17 cellular contexts compared by ENCODE assay signal in the genomic region with DNA sequence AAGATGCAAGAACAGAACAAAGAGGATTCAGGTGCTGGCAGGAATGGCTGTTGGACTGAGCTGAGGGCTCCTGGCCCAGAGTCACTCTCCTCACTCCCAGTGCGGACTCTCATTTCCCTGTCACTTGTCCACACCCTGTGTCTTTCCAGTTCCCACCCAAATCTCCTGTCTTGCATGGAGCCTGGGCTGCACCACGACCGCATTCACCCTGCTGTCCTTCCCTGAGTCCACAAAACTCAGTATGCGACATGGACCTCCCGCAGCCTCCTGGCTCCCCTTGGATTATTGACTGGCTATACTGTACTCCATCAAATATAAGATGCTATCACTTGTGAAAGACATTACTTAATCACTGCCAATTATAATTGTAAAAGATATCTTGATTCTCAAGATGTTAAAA. TPM values are rescaled to one million over a fixed set of nuclear protein-coding genes. Genes with fewer than 3 reads are reported as not detected.
DNase-seq lines count a peak whose midpoint lies in the region; ATAC-seq, FAIRE-seq and TF ChIP-seq lines count a peak whose summit lies in the region.
"Had no signal": no experiment of that assay in that cellular context is flagged by ENCODE, and none has a peak within 500 bp of the region (broad histone marks: within the 10 kb centered on the region; RNA-seq: fewer than 3 reads in every experiment).

No MANE protein-coding gene starts in this region.

- H2AK5ac ChIP-seq in H1 (ENCODE audit: low read depth, low read length), result no peak overlapping the region; the same call in 1 of the 2 replicates

- H2BK12ac ChIP-seq in H1 (ENCODE audit: low read depth, low read length), result no peak overlapping the region

- H2BK15ac ChIP-seq in H1 (ENCODE audit: low read length), result peak overlapping the region; percentile 66; the same call in 1 of the 2 replicates

- TF ChIP-seq EP300 in H1 (IDR thresholded peaks at IDR 0.05; ENCODE audit: borderline replicate concordance in 1 of 2, low read depth in 2 of 2, low read length in 2 of 2), result no peak

- TF ChIP-seq RAD21 in H1 (IDR thresholded peaks at IDR 0.05 in 1 of 2, conservative IDR thresholded peaks at IDR 0.05 in 1 of 2; ENCODE audit: low read depth in 2 of 2, low read length in 2 of 2), result no peak

- no peak overlapping the region; the same call in 1 of the 2 replicates for H4K8ac ChIP-seq in H1 (ENCODE audit: extremely low read depth, insufficient read depth, low read length)

- peak overlapping the region; percentile 16 for H3K4me3 Mint-ChIP-seq in CD4-positive, alpha-beta T cell

- H3K27ac ChIP-seq in CD4-positive, alpha-beta T cell (ENCODE audit: low read depth, low read length), result no peak overlapping the region
- no peak overlapping the region for H3K27ac ChIP-seq in OCI-LY3 (ENCODE audit: low read length)
- no peak overlapping the region for H3K27ac ChIP-seq in H1 (ENCODE audit: low read depth, low read length)
- H3K27ac ChIP-seq in parathyroid adenoma, result no peak overlapping the region
- no peak overlapping the region for H3K27ac ChIP-seq in heart right ventricle
- H3K27ac ChIP-seq: GM23248, KMS-11 had no signal

- in situ Hi-C loops in ACHN (cut with HindIII; ENCODE audit: low pct_ligation_motif_present, low pct_unique_long_range_greater_than_20kb, low sequenced_read_pairs), result no loop called here

- H3K36me3 Mint-ChIP-seq in CD4-positive, alpha-beta T cell (ENCODE audit: low read depth), result peaks cover 4% of the 10 kb centered on the region

- no peak for FAIRE-seq in H1 (lab: Jason Lieb, UNC)
- FAIRE-seq: GM19239 had no signal

- H2BK5ac ChIP-seq in H1 (ENCODE audit: low read depth, low read length), result no peak overlapping the region

- H4K91ac ChIP-seq in H1 (replicated peaks; ENCODE audit: insufficient read length, low read length), result no peak overlapping the region

- H3K18ac ChIP-seq in H1 (ENCODE audit: extremely low read depth, low read length), result peak overlapping the region; percentile 24; the same call in 1 of the 2 replicates

- no peak for DNase-seq in CD4-positive, alpha-beta T cell
- DNase-seq in H1 (ENCODE audit: low read depth in 1 of 2, low spot score in 2 of 2) (no peak), GOT3 (lab: John Stamatoyannopoulos, UW) (no peak), ACHN (no peak), heart right ventricle (no peak)
- DNase-seq: CD4-positive, alpha-beta memory T cell; GF-D8; GM23248; NCI-H1417 treated with DMSO at 0.1 percent for 48 hours; NCI-H187 treated with DMSO at 0.1 percent for 48 hours; NCI-H774; OCI-M1; Right ventricle myocardium superior had no signal

- H3K36me3 ChIP-seq in OCI-LY3 (replicated peaks; ENCODE audit: low read depth, low read length) (peaks cover 16% of the 10 kb centered on the region), H1 (ENCODE audit: control insufficient read depth in 2 of 4, insufficient read depth in 4 of 4, low read length in 3 of 4) (no peaks in the 10 kb centered on the region), parathyroid adenoma (ENCODE audit: control insufficient read depth, insufficient read depth, low read length) (no peaks in the 10 kb centered on the region), heart right ventricle (no peaks in the 10 kb centered on the region)

- no peak overlapping the region for H3K27ac Mint-ChIP-seq in CD4-positive, alpha-beta T cell

- peaks cover 52% of the 10 kb centered on the region for H3K4me1 Mint-ChIP-seq in CD4-positive, alpha-beta T cell (ENCODE audit: low read depth)

- H3K23ac ChIP-seq in H1 (ENCODE audit: insufficient read length), result no peak overlapping the region

- peaks cover 7% of the 10 kb centered on the region for H3K27me3 Mint-ChIP-seq in CD4-positive, alpha-beta T cell

- no peak for TF ChIP-seq CTCF in CD4-positive, alpha-beta T cell (IDR thresholded peaks at IDR 0.05)
- TF ChIP-seq CTCF in OCI-LY3 (IDR thresholded peaks at IDR 0.05; ENCODE audit: low read depth, low read length) (no peak), H1 (IDR thresholded peaks at IDR 0.05; ENCODE audit: control extremely low read depth in 1 of 3, insufficient read depth in 1 of 3, low read depth in 1 of 3, low read length in 3 of 3) (no peak), parathyroid adenoma (IDR thresholded peaks at IDR 0.05) (no peak), heart right ventricle (IDR thresholded peaks at IDR 0.05) (no peak)

- CTCF ChIA-PET in CD4-positive, alpha-beta T cell (lab: Charles Lee), result no interaction called here
- CTCF ChIA-PET in H1 (lab: Charles Lee; ENCODE audit: partially characterized antibody), result interaction anchor here (0.9 to 3.3 kb wide), 11 partner anchors 10 to 190 kb away, joined by 3 to 18 read pairs (median 9); no protein-coding TSS in a partner anchor

- TF ChIP-seq POLR2A in H1 (IDR thresholded peaks at IDR 0.05; ENCODE audit: control extremely low read depth in 1 of 2, low read depth in 2 of 2, low read length in 2 of 2), result no peak

- peaks cover 4% of the 10 kb centered on the region; the same call in 1 of the 2 replicates for H3K79me1 ChIP-seq in H1 (ENCODE audit: low read depth, low read length)

- no peaks in the 10 kb centered on the region for H3K9me3 Mint-ChIP-seq in CD4-positive, alpha-beta T cell

- H4K5ac ChIP-seq in H1 (ENCODE audit: insufficient read length, low read depth, low read length), result no peak overlapping the region

- H3K4ac ChIP-seq in H1 (replicated peaks; ENCODE audit: insufficient read length, low read depth, low read length), result no peak overlapping the region

- peak overlapping the region; percentile 46; the same call in 1 of the 2 replicates for H3K4me3 ChIP-seq in OCI-LY3 (ENCODE audit: low read length)
- no peak overlapping the region for H3K4me3 ChIP-seq in H1 (ENCODE audit: extremely low read depth in 1 of 4, insufficient read depth in 2 of 4, low read depth in 3 of 4, low read length in 4 of 4)
- H3K4me3 ChIP-seq in parathyroid adenoma (ENCODE audit: low read depth, low read length), result no peak overlapping the region
- H3K4me3 ChIP-seq in heart right ventricle, result no peak overlapping the region
- H3K4me3 ChIP-seq: GM23248 had no signal

- H3K79me2 ChIP-seq in OCI-LY3 (ENCODE audit: low read length), result peaks cover 37% of the 10 kb centered on the region
- H3K79me2 ChIP-seq in H1 (ENCODE audit: control insufficient read depth in 1 of 2, insufficient read depth in 2 of 2, low read length in 2 of 2), result peaks cover 0 to 25% of the 10 kb centered on the region in 2 experiments; a peak in 3 of 4 replicates
- H3K79me2 ChIP-seq in parathyroid adenoma, result no peaks in the 10 kb centered on the region

- no peaks in the 10 kb centered on the region for H3K9me3 ChIP-seq in CD4-positive, alpha-beta T cell (ENCODE audit: control insufficient read depth, low read length)
- no peaks in the 10 kb centered on the region for H3K9me3 ChIP-seq in OCI-LY3 (ENCODE audit: insufficient read depth, low read length)
- H3K9me3 ChIP-seq in H1 (ENCODE audit: insufficient read depth in 2 of 2, low read depth in 1 of 2, low read length in 1 of 2), result no peaks in the 10 kb centered on the region
- no peaks in the 10 kb centered on the region for H3K9me3 ChIP-seq in parathyroid adenoma (ENCODE audit: control insufficient read depth, low read length)
- H3K9me3 ChIP-seq in heart right ventricle, result peaks cover 0 to 15% (median 0%) of the 10 kb centered on the region in 11 donors

- H3K4me1 ChIP-seq in OCI-LY3 (ENCODE audit: low read length) (peaks cover 45% of the 10 kb centered on the region), H1 (replicated peaks in 1 of 4; ENCODE audit: control insufficient read depth in 3 of 4, insufficient read depth in 4 of 4, low read length in 3 of 4) (peaks cover 5 to 34% (median 24%) of the 10 kb centered on the region in 4 experiments), parathyroid adenoma (peaks cover 14% of the 10 kb centered on the region), heart right ventricle (peaks cover 4 to 31% (median 19%) of the 10 kb centered on the region in 9 donors)

- POLR2A ChIA-PET in CD4-positive, alpha-beta T cell (lab: Charles Lee), result no interaction called here
- POLR2A ChIA-PET in H1 (lab: Charles Lee; ENCODE audit: partially characterized antibody), result interaction anchor here (0.7 to 2.8 kb wide), 5 partner anchors 9 to 40 kb away, joined by 3 to 17 read pairs (median 5); no protein-coding TSS in a partner anchor

- no peaks in the 10 kb centered on the region for H3K27me3 ChIP-seq in CD4-positive, alpha-beta T cell (ENCODE audit: control insufficient read depth, insufficient read depth, low read length)
- 0 out of 2 replicates have a peak, but pooled peaks cover 3% of the 10 kb centered on the region for H3K27me3 ChIP-seq in OCI-LY3 (ENCODE audit: low read depth, low read length)
- no peaks in the 10 kb centered on the region; a peak in 1 of 7 replicates for H3K27me3 ChIP-seq in H1 (replicated peaks in 1 of 4; ENCODE audit: control insufficient read depth in 3 of 4, extremely low read depth in 1 of 4, insufficient read depth in 3 of 4, low read length in 3 of 4)
- H3K27me3 ChIP-seq in parathyroid adenoma (ENCODE audit: control insufficient read depth, insufficient read depth, low read length), result no peaks in the 10 kb centered on the region
- peaks cover 6 to 78% (median 51%) of the 10 kb centered on the region in 7 donors for H3K27me3 ChIP-seq in heart right ventricle

- H3K56ac ChIP-seq in H1 (replicated peaks; ENCODE audit: insufficient read length, low read depth, low read length), result no peak overlapping the region

- H3K14ac ChIP-seq in H1 (ENCODE audit: insufficient read length), result no peak overlapping the region

- H2AFZ ChIP-seq in OCI-LY3 (ENCODE audit: low read depth, low read length), result no peak overlapping the region
- no peak overlapping the region for H2AFZ ChIP-seq in H1 (ENCODE audit: low read length)
- peak overlapping the region; percentile 80 for H2AFZ ChIP-seq in parathyroid adenoma
- H2AFZ ChIP-seq: GM23248 had no signal

- WGBS in H1 (ENCODE audit: extremely low coverage in 1 of 2, insufficient coverage in 1 of 2, insufficient read length in 1 of 2, insufficient replicate concordance in 2 of 2, low coverage in 1 of 2, low lambda C conversion rate in 2 of 2, missing lambda C conversion rate in 1 of 2), 2 experiments, result 93% methylated on average over 5 of the region's 5 CpGs; no CpG with 5 or more reads in 1 of the 2 experiments
- 84 to 92% methylated on average over 5 of the region's 5 CpGs for WGBS in heart right ventricle, 2 donors

- no peak for ATAC-seq in CD4-positive, alpha-beta T cell (ENCODE audit: poor library complexity)
- no peak for ATAC-seq in heart right ventricle

- no peak overlapping the region for H2BK120ac ChIP-seq in H1 (replicated peaks; ENCODE audit: low read depth, low read length)

- peak overlapping the region; percentile 64 for H3K4me2 ChIP-seq in OCI-LY3 (ENCODE audit: low read length)
- no peak overlapping the region for H3K4me2 ChIP-seq in H1 (ENCODE audit: insufficient read depth in 1 of 2, low read depth in 2 of 2, low read length in 2 of 2)
- H3K4me2 ChIP-seq in parathyroid adenoma (ENCODE audit: low read length), result no peak overlapping the region
- H3K4me2 ChIP-seq: KMS-11 had no signal

- H3K9ac ChIP-seq in OCI-LY3 (ENCODE audit: low read length) (no peak overlapping the region), H1 (replicated peaks in 1 of 4; ENCODE audit: extremely low read depth in 1 of 4, low read depth in 3 of 4, low read length in 3 of 4) (no peak overlapping the region), parathyroid adenoma (no peak overlapping the region)
- H3K9ac ChIP-seq: GM23248, KMS-11 had no signal

- peaks cover 14% of the 10 kb centered on the region for H3K23me2 ChIP-seq in H1 (ENCODE audit: low read depth, low read length)

- H4K20me1 ChIP-seq in OCI-LY3 (ENCODE audit: insufficient read depth, low read length), result peaks cover 12% of the 10 kb centered on the region; the same call in 1 of the 2 replicates
- peaks cover 0 to 2% of the 10 kb centered on the region in 2 experiments for H4K20me1 ChIP-seq in H1 (replicated peaks in 1 of 2; ENCODE audit: control insufficient read depth in 1 of 2, insufficient read depth in 2 of 2, low read length in 2 of 2)

- H2BK20ac ChIP-seq in H1 (ENCODE audit: low read length), result 0 out of 2 replicates have a peak overlapping the region, but pooled peaks have one; percentile 62

- intact Hi-C loops in CD4-positive, alpha-beta T cell (cut with DNase I, micrococcal nuclease), result no loop called here
- intact Hi-C loops in heart right ventricle (cut with DNase I), result no loop called here

RNA-seq across cellular contexts. Expression of a gene that starts 2.5 kb away (rescaled TPM):
- total RNA-seq in CD4-positive, alpha-beta T cell, result 10 to 100 TPM; 19.8 to 21.5 TPM
- 362 and 367 TPM in 2 replicates for total RNA-seq in H1 (2021; fragmentation: NEBNext Ultra II Directional; extraction: Animal tissue kit (Norgen Biotek cat#: 25700))
- 742 and 889 TPM in 2 replicates for polyA plus RNA-seq in H1 (2011; rRNA removed)
- 714 TPM for polyA plus RNA-seq in H1 (2011; cell fraction: cytosol; rRNA removed)
- polyA plus RNA-seq in H1 (2011; cell fraction: nucleus; rRNA removed), result 967 TPM
- polyA plus RNA-seq in H1 (2012, experiment 1 of 2), result 466 to 565 TPM (median 504 TPM) in 4 replicates
- 396 TPM for polyA plus RNA-seq in H1 (2012, experiment 2 of 2)
- 442 TPM for polyA plus RNA-seq in H1 (2013, experiment 1 of 2)
- 531 TPM for polyA plus RNA-seq in H1 (2013, experiment 2 of 2)
- 807 and 840 TPM in 2 replicates for polyA minus RNA-seq in H1 (2011; rRNA and poly(A)+ RNA removed)
- 239 TPM for polyA minus RNA-seq in H1 (2011; cell fraction: cytosol; rRNA and poly(A)+ RNA removed)
- polyA minus RNA-seq in H1 (2011; cell fraction: nucleus; rRNA and poly(A)+ RNA removed), result 131 TPM
- 10 to 100 TPM; 14.3 to 32.7 (median 23.8) TPM for total RNA-seq in heart right ventricle
- polyA plus RNA-seq in heart right ventricle, result 10 to 100 TPM; 12.1 to 20.4 TPM

Comparison
In these comparisons a context has a peak if more than half of its experiments do, and no peak if none do; other contexts are left out.
1. RNA of a gene that starts 2.5 kb away (total RNA-seq): 362 to 367 TPM in H1; 14.3 to 32.7 TPM in heart right ventricle and 19.8 to 21.5 TPM in CD4-positive, alpha-beta T cell; every median in the first group is over 10 times any median in the second.